In the genomic region with DNA sequence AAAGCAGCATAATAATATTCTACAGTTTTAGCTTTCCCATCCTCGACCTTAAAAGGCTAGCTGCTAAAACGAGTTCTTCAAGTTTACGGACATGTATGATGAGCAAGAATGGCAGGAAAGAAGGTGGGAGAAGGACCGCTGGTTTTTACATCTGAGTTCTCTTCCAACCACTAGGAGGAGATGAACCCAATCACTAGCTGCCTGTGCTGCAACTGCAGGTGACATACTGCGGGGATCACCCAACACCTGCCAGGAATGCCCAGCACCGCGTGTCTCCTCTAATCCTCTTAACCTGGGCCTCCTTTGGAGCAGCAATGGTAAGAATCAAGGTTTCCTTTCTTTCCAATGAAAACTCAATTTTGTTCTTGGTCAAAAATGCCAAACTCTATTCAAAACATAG, we compare ENCODE assay signal across 9 cellular contexts. TPM values are rescaled to one million over a fixed set of nuclear protein-coding genes. Genes with fewer than 3 reads are reported as not detected.
A peak's percentile ranks its signal among the peaks of the same experiment; 100 is the strongest.
DNase-seq lines count a peak whose midpoint lies in the region; ATAC-seq and TF ChIP-seq lines count a peak whose summit lies in the region.
"Had no signal": no experiment of that assay in that cellular context is flagged by ENCODE, and none has a peak within 500 bp of the region (broad histone marks: within the 10 kb centered on the region; RNA-seq: fewer than 3 reads in every experiment).

No MANE protein-coding gene starts in this region.

- H3K27ac Mint-ChIP-seq in activated T-helper 17 cell treated with anti-CD3 and anti-CD28 coated beads, Interleukin-2, amount 50 U/mL, for 72 hours = peak overlapping the region; percentile 20
- H3K27ac Mint-ChIP-seq: T-cell had no signal

- peaks cover 19% of the 10 kb centered on the region for H3K36me3 ChIP-seq in H7 (replicated peaks; ENCODE audit: control insufficient read depth, insufficient read depth, low read length)

- no peak for ATAC-seq in activated T-helper 17 cell treated with anti-CD3 and anti-CD28 coated beads, Interleukin-2, amount 50 U/mL, for 72 hours (replicated peaks)
- no peak for ATAC-seq in HG03039 (IDR thresholded peaks at IDR 0.05; ENCODE audit: unreplicated experiment)

- peaks cover 28% of the 10 kb centered on the region for H3K36me3 Mint-ChIP-seq in activated T-helper 17 cell treated with anti-CD3 and anti-CD28 coated beads, Interleukin-2, amount 50 U/mL, for 72 hours (ENCODE audit: low read depth)

- DNase-seq in AG10803 (ENCODE audit: low read depth) (no peak), H7 (peak; percentile 91), left kidney (ENCODE audit: low read depth, low spot score) (peak; percentile 50), SHP77 treated with DMSO at 0.1 percent for 48 hours (lab: John Stamatoyannopoulos, UW) (no peak)
- DNase-seq in activated effector memory CD4-positive, alpha-beta T cell treated with Interleukin-2 at 50 U/mL for 16 hours = no peak
- no peak for DNase-seq in stimulated activated CD4-positive, alpha-beta T cell treated with anti-CD3 and anti-CD28 coated beads, Interleukin-2, amount 100 ng/mL, for 24 hours
- DNase-seq: T-cell had no signal

- TF ChIP-seq CTCF in AG10803 (conservative IDR thresholded peaks at IDR 0.05; ENCODE audit: low read length) = peak; percentile 40

- no peaks in the 10 kb centered on the region for H3K27me3 Mint-ChIP-seq in activated T-helper 17 cell treated with anti-CD3 and anti-CD28 coated beads, Interleukin-2, amount 50 U/mL, for 72 hours
- H3K27me3 Mint-ChIP-seq: T-cell had no signal

- H3K4me3 Mint-ChIP-seq in activated T-helper 17 cell treated with anti-CD3 and anti-CD28 coated beads, Interleukin-2, amount 50 U/mL, for 72 hours = no peak overlapping the region
- H3K4me3 Mint-ChIP-seq: T-cell had no signal

- H3K4me3 ChIP-seq in AG10803 (ENCODE audit: low read length) = no peak overlapping the region
- no peak overlapping the region for H3K4me3 ChIP-seq in H7 (ENCODE audit: insufficient read depth, low read depth, low read length)

- H3K27me3 ChIP-seq in H7 (ENCODE audit: control insufficient read depth, insufficient read depth, low read length) = no peaks in the 10 kb centered on the region

- H3K4me1 Mint-ChIP-seq in activated T-helper 17 cell treated with anti-CD3 and anti-CD28 coated beads, Interleukin-2, amount 50 U/mL, for 72 hours = no peaks in the 10 kb centered on the region
- H3K4me1 Mint-ChIP-seq: T-cell had no signal

- H3K9me3 Mint-ChIP-seq in activated T-helper 17 cell treated with anti-CD3 and anti-CD28 coated beads, Interleukin-2, amount 50 U/mL, for 72 hours = no peaks in the 10 kb centered on the region
- H3K9me3 Mint-ChIP-seq: T-cell had no signal

RNA-seq across cellular contexts. Expression of gene TOR3A, which starts 23.5 kb away (rescaled TPM):
- 25.3 and 29.7 TPM in 2 replicates for total RNA-seq in H7 (2014; rRNA removed; shearing (Covaris generic))
- total RNA-seq in activated T-helper 17 cell treated with anti-CD3 and anti-CD28 coated beads, Interleukin-2, amount 50 U/mL, for 72 hours = 10 to 100 TPM; 19.0 to 45.2 TPM

Comparison
In these comparisons a context has a peak if more than half of its experiments do, and no peak if none do; other contexts are left out.
1. DNase-seq: peak in H7 (single experiment) and left kidney (single experiment); none in AG10803 (single experiment), activated effector memory CD4-positive, alpha-beta T cell treated with Interleukin-2 at 50 U/mL for 16 hours (single experiment), SHP77 treated with DMSO at 0.1 percent for 48 hours (single experiment) and stimulated activated CD4-positive, alpha-beta T cell treated with anti-CD3 and anti-CD28 coated beads, Interleukin-2, amount 100 ng/mL, for 24 hours (0 of 2).